In genomic region chr9:13083973-13084528, GRCh38 we compare ENCODE assay signal across 14 cellular contexts.
DNase-seq lines count a peak whose midpoint lies in the region; TF ChIP-seq lines count a peak whose summit lies in the region.
"Had no signal": no experiment of that assay in that cellular context is flagged by ENCODE, and none has a peak within 500 bp of the region (broad histone marks: within the 10 kb centered on the region; RNA-seq: fewer than 3 reads in every experiment).

No MANE protein-coding gene starts in this region.

- H3K4me3 ChIP-seq in fibroblast of villous mesenchyme (ENCODE audit: low read depth, low read length), result no peak overlapping the region
- H3K4me3 ChIP-seq: lung had no signal

- peak; percentile 0 for DNase-seq in A172 (ENCODE audit: low spot score)
- DNase-seq in HT-29 (ENCODE audit: low spot score), result peak; percentile 14
- peak; percentile 13 for DNase-seq in amniotic epithelial cell (ENCODE audit: low read depth)
- peak; percentile 9 for DNase-seq in fibroblast of villous mesenchyme (ENCODE audit: low read depth)
- DNase-seq in nucleus accumbens (lab: John Stamatoyannopoulos, UW), result no peak
- no peak for DNase-seq in COLO668 (lab: John Stamatoyannopoulos, UW; ENCODE audit: unreplicated experiment)
- no peak for DNase-seq in NOMO-1 (lab: John Stamatoyannopoulos, UW; ENCODE audit: unreplicated experiment in 2 of 2)
- DNase-seq in caudate nucleus (lab: John Stamatoyannopoulos, UW), result no peak
- DNase-seq: amygdala; DMS153; effector CD4-positive, alpha-beta T cell; NCI-H526; occipital lobe had no signal

- no peak overlapping the region for H3K27ac ChIP-seq in caudate nucleus (ENCODE audit: low read depth, low read length)

- TF ChIP-seq CTCF in fibroblast of villous mesenchyme (IDR thresholded peaks at IDR 0.05; ENCODE audit: insufficient read depth, low read depth, low read length), result no peak

Comparison
In these comparisons a context has a peak if more than half of its experiments do, and no peak if none do; other contexts are left out.
1. DNase-seq: peak in A172 (single experiment), HT-29 (single experiment), amniotic epithelial cell (single experiment) and fibroblast of villous mesenchyme (single experiment); none in nucleus accumbens (0 of 56), COLO668 (single experiment), NOMO-1 (0 of 2) and caudate nucleus (0 of 61).